24 cellular contexts compared by ENCODE assay signal in the genomic region with DNA sequence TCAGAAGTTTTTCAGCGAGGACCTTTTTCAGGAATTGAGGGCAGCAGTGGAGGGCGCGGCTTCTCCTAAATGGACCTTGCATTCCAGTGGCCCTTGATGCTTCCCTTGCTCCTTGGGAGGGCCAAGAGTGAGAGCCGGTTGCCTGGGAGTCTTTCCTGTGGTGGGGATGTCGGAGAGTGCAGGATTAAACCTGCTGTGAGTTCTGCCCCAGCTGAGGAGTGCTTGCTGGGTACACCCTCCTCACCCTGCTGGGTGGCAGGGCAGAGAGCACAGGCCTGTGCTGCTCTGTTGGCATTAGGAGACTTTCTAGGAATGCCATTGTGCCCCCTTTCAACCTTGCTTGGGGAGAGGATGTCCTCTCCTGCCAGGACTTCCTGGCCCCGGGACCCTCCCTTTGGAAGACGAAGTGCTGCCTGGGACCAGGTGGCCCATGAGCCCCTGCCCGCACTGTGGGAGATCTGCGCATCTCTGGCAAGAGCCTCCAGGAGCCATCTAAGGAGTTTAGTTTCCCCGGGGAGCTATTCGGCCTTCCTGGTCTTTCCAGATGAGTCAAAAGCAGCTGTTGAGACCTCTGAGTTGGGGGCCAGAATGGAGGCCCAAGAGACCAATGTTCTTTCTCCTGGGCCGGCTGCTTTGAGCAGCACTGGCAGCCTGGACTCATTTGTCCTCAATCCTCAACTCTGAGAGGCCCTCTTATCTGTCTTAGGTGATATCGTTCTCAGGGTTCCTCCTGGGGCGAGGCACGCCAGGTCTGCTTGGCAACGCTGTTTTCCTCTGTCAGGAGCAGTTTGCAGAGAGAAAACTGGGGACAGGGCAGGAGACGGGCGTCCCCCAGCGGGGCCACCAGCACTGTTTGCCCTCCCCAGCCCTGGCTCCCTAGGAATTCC. TPM values are rescaled to one million over a fixed set of nuclear protein-coding genes. Genes with fewer than 3 reads are reported as not detected.
DNase-seq lines count a peak whose midpoint lies in the region; ATAC-seq and TF ChIP-seq lines count a peak whose summit lies in the region.
"Had no signal": no experiment of that assay in that cellular context is flagged by ENCODE, and none has a peak within 500 bp of the region (broad histone marks: within the 10 kb centered on the region; RNA-seq: fewer than 3 reads in every experiment).

No MANE protein-coding gene starts in this region.

- peak overlapping the region in 1 of 3 experiments; percentile 84; a peak in 3 of 7 replicates for H3K27ac Mint-ChIP-seq in H9
- H3K27ac Mint-ChIP-seq: CD8-positive, alpha-beta T cell; nephron progenitor cell had no signal

- TF ChIP-seq CTCF in H9 (conservative IDR thresholded peaks at IDR 0.05) (no peak), colonic mucosa (IDR thresholded peaks at IDR 0.05) (no peak), stomach (IDR thresholded peaks at IDR 0.05) (no peak)

- H3K23ac ChIP-seq in H9 (ENCODE audit: insufficient read length, low read depth, low read length) (no peak overlapping the region), mesenchymal stem cell (ENCODE audit: low read length in 2 of 2) (no peak overlapping the region)

- H3K4me1 ChIP-seq in H9 (ENCODE audit: insufficient read depth, low read length) (no peaks in the 10 kb centered on the region), colonic mucosa (peaks cover 36% of the 10 kb centered on the region), mesenchymal stem cell (ENCODE audit: control insufficient read depth, insufficient read depth, low read depth, low read length) (peaks cover 10% of the 10 kb centered on the region), stomach (peaks cover 44 to 83% (median 62%) of the 10 kb centered on the region in 4 donors)

- H4K91ac ChIP-seq in H9 (ENCODE audit: insufficient read length, low read depth, low read length): no peak overlapping the region
- H4K91ac ChIP-seq in mesenchymal stem cell (ENCODE audit: low read length): peak overlapping the region; percentile 46

- H3K9me3 ChIP-seq in H9 (ENCODE audit: control insufficient read depth, low read depth, low read length) (no peaks in the 10 kb centered on the region), colonic mucosa (no peaks in the 10 kb centered on the region), mesenchymal stem cell (ENCODE audit: control insufficient read depth, low read length) (no peaks in the 10 kb centered on the region), stomach (no peaks in the 10 kb centered on the region)
- H3K9me3 ChIP-seq: ascending aorta, heart left ventricle, psoas muscle had no signal

- H2BK5ac ChIP-seq in H9 (ENCODE audit: insufficient read length, low read length) (no peak overlapping the region), mesenchymal stem cell (ENCODE audit: low read depth, low read length, poor library complexity, severe bottlenecking) (no peak overlapping the region)

- H3K14ac ChIP-seq in H9 (ENCODE audit: insufficient read depth, low read length) (no peak overlapping the region), mesenchymal stem cell (ENCODE audit: low read length in 2 of 2) (no peak overlapping the region)

- DNase-seq in H9 (peak; percentile 40), colonic mucosa (no peak), mesenchymal stem cell (no peak), stomach (peak; percentile 55), NCI-H2171 (lab: John Stamatoyannopoulos, UW) (no peak), DMS153 treated with DMSO at 0.1 percent for 48 hours (lab: John Stamatoyannopoulos, UW; ENCODE audit: unreplicated experiment) (no peak)
- DNase-seq: activated naive CD4-positive, alpha-beta T cell treated with Interleukin-2 at 50 U/mL for 16 hours; CD8-positive, alpha-beta T cell; cerebellar nuclear complex; DMS79 treated with DMSO at 0.1 percent for 48 hours; effector memory CD4-positive, alpha-beta T cell; heart left ventricle; immature natural killer cell; KG1; NCI-H2081 treated with DMSO at 0.1 percent for 48 hours; NCI-H526; nephron progenitor cell; psoas muscle; SHP77; stimulated activated CD4-positive, alpha-beta T cell treated with anti-CD3 and anti-CD28 coated beads, Interleukin-4, amount 100 ng/mL, for 4 hours had no signal

- H2AK5ac ChIP-seq in H9 (ENCODE audit: insufficient read length, low read length): no peak overlapping the region
- H2AK5ac ChIP-seq in mesenchymal stem cell (ENCODE audit: low read length, severe bottlenecking): no peak overlapping the region

- no peak for TF ChIP-seq EP300 in stomach (IDR thresholded peaks at IDR 0.05)

- H3K4me2 ChIP-seq in H9 (ENCODE audit: insufficient read depth, insufficient read length, low read length): no peak overlapping the region
- no peak overlapping the region for H3K4me2 ChIP-seq in mesenchymal stem cell (ENCODE audit: low read length, poor library complexity, severe bottlenecking)

- ATAC-seq in HG03159 (IDR thresholded peaks at IDR 0.05; ENCODE audit: unreplicated experiment) (no peak), HG02852 (IDR thresholded peaks at IDR 0.05; ENCODE audit: unreplicated experiment) (no peak)
- ATAC-seq: CD8-positive, alpha-beta T cell; psoas muscle had no signal

- H4K5ac ChIP-seq in H9 (ENCODE audit: insufficient read length, low read depth, low read length): no peak overlapping the region

- no peaks in the 10 kb centered on the region for H4K20me1 ChIP-seq in H9 (ENCODE audit: control insufficient read depth, insufficient read depth, insufficient read length)

- H3K36me3 Mint-ChIP-seq in H9 (ENCODE audit: insufficient read depth in 1 of 3, low read depth in 3 of 3): peaks cover 3 to 18% (median 17%) of the 10 kb centered on the region in 3 experiments; a peak in 6 of 7 replicates

- H2BK15ac ChIP-seq in H9 (ENCODE audit: low read depth, low read length) (no peak overlapping the region), mesenchymal stem cell (ENCODE audit: low read depth, poor library complexity, severe bottlenecking) (no peak overlapping the region)

- no peak overlapping the region for H3K4ac ChIP-seq in H9 (ENCODE audit: low read depth, low read length)
- no peak overlapping the region for H3K4ac ChIP-seq in mesenchymal stem cell (ENCODE audit: low read depth in 1 of 2, low read length in 2 of 2)

- no peak overlapping the region for H3K4me3 Mint-ChIP-seq in H9
- H3K4me3 Mint-ChIP-seq: CD8-positive, alpha-beta T cell; immature natural killer cell; nephron progenitor cell had no signal

- intact Hi-C loops in colonic mucosa (cut with DNase I) (no loop called here), stomach (cut with DNase I; ENCODE audit: low total_unique reads) (loop anchor here (10.0 kb wide), 1 partner anchor 54 kb away; a partner anchor contains a TSS)

- H3K4me3 ChIP-seq in colonic mucosa (no peak overlapping the region), mesenchymal stem cell (ENCODE audit: insufficient read depth in 1 of 2, low read depth in 1 of 2, low read length in 2 of 2) (no peak overlapping the region), stomach (no peak overlapping the region)
- H3K4me3 ChIP-seq: ascending aorta, heart left ventricle, psoas muscle, skin epidermis had no signal

- peaks cover 2% of the 10 kb centered on the region; the same call in 1 of the 2 replicates for H3K27me3 Mint-ChIP-seq in H9 (ENCODE audit: low read depth)

- H2BK12ac ChIP-seq in H9 (ENCODE audit: insufficient read length, low read depth, low read length): peak overlapping the region; percentile 22
- no peak overlapping the region for H2BK12ac ChIP-seq in mesenchymal stem cell (ENCODE audit: low read length in 2 of 2)

- no peak overlapping the region for H3T11ph ChIP-seq in H9 (ENCODE audit: low read length)

- no peak overlapping the region for H2BK120ac ChIP-seq in H9 (ENCODE audit: low read depth, low read length, poor library complexity, severe bottlenecking)
- H2BK120ac ChIP-seq in mesenchymal stem cell (ENCODE audit: low read depth, low read length): no peak overlapping the region

- no peaks in the 10 kb centered on the region for H3K9me3 Mint-ChIP-seq in H9
- H3K9me3 Mint-ChIP-seq: CD8-positive, alpha-beta T cell; immature natural killer cell; nephron progenitor cell had no signal

- H3K23me2 ChIP-seq in H9 (ENCODE audit: insufficient read length, low read depth, low read length, poor library complexity, severe bottlenecking): peaks cover 6% of the 10 kb centered on the region

- WGBS in H9 (ENCODE audit: extremely low coverage, insufficient read length, low lambda C conversion rate): no CpG with 5 or more reads among the region's 19 CpGs
- WGBS in mesenchymal stem cell: 87% methylated on average over 19 of the region's 19 CpGs
- 46 to 67% (median 54%) methylated on average over 18 to 19 of the region's 19 CpGs for WGBS in stomach, 5 donors

- TF ChIP-seq POLR2A in stomach (IDR thresholded peaks at IDR 0.05): no peak

- no peak overlapping the region for H3K18ac ChIP-seq in H9 (ENCODE audit: insufficient read length, low read depth, low read length)
- H3K18ac ChIP-seq in mesenchymal stem cell (ENCODE audit: low read depth in 1 of 2, low read length in 2 of 2): peak overlapping the region in 1 of 2 experiments; percentile 17

- peaks cover 22 to 36% of the 10 kb centered on the region in 2 experiments for H3K4me1 Mint-ChIP-seq in H9

- H3K56ac ChIP-seq in H9 (ENCODE audit: insufficient read length, low read depth, low read length): no peak overlapping the region

- H3K9ac ChIP-seq in H9 (ENCODE audit: extremely low read depth, insufficient read length, low read length) (no peak overlapping the region), colonic mucosa (ENCODE audit: low read depth in 2 of 2, low read length in 2 of 2) (peak overlapping the region; percentile 40 to 81), mesenchymal stem cell (ENCODE audit: low read length) (no peak overlapping the region)

- H3K27me3 ChIP-seq in H9 (ENCODE audit: insufficient read depth, low read length) (no peaks in the 10 kb centered on the region), colonic mucosa (no peaks in the 10 kb centered on the region), mesenchymal stem cell (ENCODE audit: control insufficient read depth in 1 of 2, insufficient read depth in 1 of 2, low read length in 2 of 2) (peaks cover 18 to 49% of the 10 kb centered on the region in 2 experiments), stomach (peaks cover 0 to 8% (median 0%) of the 10 kb centered on the region in 3 donors)
- H3K27me3 ChIP-seq: ascending aorta had no signal

- no peak overlapping the region for H4K8ac ChIP-seq in H9 (replicated peaks; ENCODE audit: insufficient read length, low read depth, low read length)
- peak overlapping the region; percentile 24 for H4K8ac ChIP-seq in mesenchymal stem cell (ENCODE audit: low read length)

- H2BK20ac ChIP-seq in H9 (ENCODE audit: low read depth, low read length, poor library complexity, severe bottlenecking): no peak overlapping the region

- peaks cover 3% of the 10 kb centered on the region for H3K36me3 ChIP-seq in colonic mucosa
- H3K36me3 ChIP-seq in mesenchymal stem cell (ENCODE audit: control insufficient read depth in 1 of 2, insufficient read depth in 2 of 2, low read depth in 1 of 2, low read length in 2 of 2): peaks cover 0 to 6% of the 10 kb centered on the region in 2 experiments
- H3K36me3 ChIP-seq in stomach: peaks cover 0 to 27% (median 10%) of the 10 kb centered on the region in 4 donors
- H3K36me3 ChIP-seq: heart left ventricle had no signal

- H3K79me1 ChIP-seq in H9 (ENCODE audit: insufficient read depth, low read depth, low read length, poor library complexity, severe bottlenecking) (no peaks in the 10 kb centered on the region), mesenchymal stem cell (replicated peaks; ENCODE audit: low read length, poor library complexity, severe bottlenecking) (no peaks in the 10 kb centered on the region)

- no peaks in the 10 kb centered on the region for H3K79me2 ChIP-seq in H9 (ENCODE audit: insufficient read depth, low read length)

- H2AFZ ChIP-seq in H9 (ENCODE audit: low read length): no peak overlapping the region
- no peak overlapping the region for H2AFZ ChIP-seq in mesenchymal stem cell (ENCODE audit: low read depth, low read length)

- no peak overlapping the region for H3K27ac ChIP-seq in H9 (ENCODE audit: insufficient read length, low read depth, low read length)
- H3K27ac ChIP-seq in colonic mucosa: peak overlapping the region; percentile 89
- H3K27ac ChIP-seq in mesenchymal stem cell (ENCODE audit: low read length, poor library complexity, severe bottlenecking): no peak overlapping the region
- H3K27ac ChIP-seq in stomach: peak overlapping the region; percentile 46 to 83 (median 75)
- H3K27ac ChIP-seq: ascending aorta, heart left ventricle, psoas muscle had no signal

RNA-seq across cellular contexts. Expression of a gene that starts 5.6 kb away (rescaled TPM):
- 85.9 and 90.4 TPM in 2 replicates for total RNA-seq in H9 (2021)
- total RNA-seq in colonic mucosa: 100 to 1,000 TPM; 401 to 497 TPM
- 3.6 TPM for polyA plus RNA-seq in mesenchymal stem cell (2013, experiment 1 of 2)
- 3.5 TPM for polyA plus RNA-seq in mesenchymal stem cell (2013, experiment 2 of 2)
- total RNA-seq in stomach: 100 to 1,000 TPM in 4 of 5 donors, 10 to 100 TPM in 1; 72.3 to 565 (median 165) TPM
- polyA plus RNA-seq in stomach: 100 to 1,000 TPM; 144 to 199 (median 184) TPM

RNA-seq across cellular contexts. Expression of a gene that starts 14.8 kb away (rescaled TPM):
- total RNA-seq in H9 (2021) (44.5 and 45.5 TPM in 2 replicates), colonic mucosa (10 to 100 TPM; 29.7 to 50.7 TPM), stomach (100 to 1,000 TPM in 2 of 5 donors, 10 to 100 TPM in 3; 13.2 to 219 (median 48.1) TPM)
- polyA plus RNA-seq in mesenchymal stem cell (2013, experiment 1 of 2): 8.4 TPM
- 9.2 TPM for polyA plus RNA-seq in mesenchymal stem cell (2013, experiment 2 of 2)
- 10 to 100 TPM; 20.8 to 49.7 (median 36.2) TPM for polyA plus RNA-seq in stomach

RNA-seq across cellular contexts. Expression of a gene that starts 15.7 kb away (rescaled TPM):
- total RNA-seq in H9 (2021): 35.2 and 37.0 TPM in 2 replicates
- 10 to 100 TPM; 26.5 to 28.6 TPM for total RNA-seq in colonic mucosa
- 6.3 TPM for polyA plus RNA-seq in mesenchymal stem cell (2013, experiment 1 of 2)
- polyA plus RNA-seq in mesenchymal stem cell (2013, experiment 2 of 2): 6.1 TPM
- 10 to 100 TPM in 4 of 5 donors, 1 to 10 TPM in 1; 9.0 to 27.4 (median 15.6) TPM for total RNA-seq in stomach
- 1 to 10 TPM; 5.4 to 9.3 (median 8.8) TPM for polyA plus RNA-seq in stomach
- polyA plus RNA-seq: immature natural killer cell had no signal

RNA-seq across cellular contexts. Expression of a gene that starts 56.5 kb away (rescaled TPM):
- total RNA-seq in H9 (2021) (35.3 and 41.9 TPM in 2 replicates), colonic mucosa (100 to 1,000 TPM; 210 to 462 TPM), stomach (100 to 1,000 TPM; 138 to 515 (median 186) TPM)
- 2.6 TPM for polyA plus RNA-seq in mesenchymal stem cell (2013, experiment 1 of 2)
- polyA plus RNA-seq in mesenchymal stem cell (2013, experiment 2 of 2): 2.7 TPM
- polyA plus RNA-seq in stomach: 10 to 100 TPM; 67.7 to 82.3 (median 68.5) TPM

Comparison
In these comparisons a context has a peak if more than half of its experiments do, and no peak if none do; other contexts are left out.
1. DNase-seq: peak in H9 (single experiment) and stomach (single experiment); none in colonic mucosa (single experiment), mesenchymal stem cell (single experiment), NCI-H2171 (single experiment) and DMS153 treated with DMSO at 0.1 percent for 48 hours (single experiment).
2. H3K27ac ChIP-seq: peak in colonic mucosa (single experiment) and stomach (5 of 5); none in H9 (single experiment) and mesenchymal stem cell (single experiment).
3. H3K9ac ChIP-seq: peak in colonic mucosa (2 of 2); none in H9 (single experiment) and mesenchymal stem cell (single experiment).